In genomic region chr1:56610770-56611169, GRCh38 we compare ENCODE assay signal across 9 cellular contexts. TPM values are rescaled to one million over a fixed set of nuclear protein-coding genes. Genes with fewer than 3 reads are reported as not detected.
"Had no signal": no experiment of that assay in that cellular context is flagged by ENCODE, and none has a peak within 500 bp of the region (broad histone marks: within the 10 kb centered on the region; RNA-seq: fewer than 3 reads in every experiment).

No MANE protein-coding gene starts in this region.

RNA-seq across cellular contexts. Expression of gene PLPP3, which starts 31.4 kb away (rescaled TPM):
- total RNA-seq: activated naive CD4-positive, alpha-beta T cell treated with anti-CD3 and anti-CD28 coated beads for 36 hours; activated naive CD4-positive, alpha-beta T cell treated with anti-CD3 and anti-CD28 coated beads, Interleukin-2, amount 50 U/mL, for 72 hours; activated naive CD8-positive, alpha-beta T cell treated with anti-CD3 and anti-CD28 coated beads for 36 hours; activated T-cell treated with anti-CD3 and anti-CD28 coated beads, Interleukin-2, amount 50 U/mL, for 72 hours; activated T-helper 1 cell treated with anti-CD3 and anti-CD28 coated beads, Interleukin-12 subunit alpha, Interleukin-12 subunit beta, Interleukin-2, Interleukin-4 antibody, amounts not matched to agents 30 ng/mL and 10 ng/mL and 1 ng/mL, durations not matched to agents 14 hours and 24 hours and 36 hours; activated T-helper 17 cell treated with anti-CD3 and anti-CD28 coated beads, Interleukin-2, amount 50 U/mL, for 72 hours; activated T-helper 2 cell treated with anti-CD3 and anti-CD28 coated beads, Interferon-gamma antibody, Interleukin-2, Interleukin-4, amounts not matched to agents 10 μg/mL and 5 μg/mL and 100 μg/mL, durations not matched to agents 14 hours and 24 hours and 36 hours had no signal

RNA-seq across cellular contexts. Expression of gene PRKAA2, which starts 34.3 kb away (rescaled TPM):
- total RNA-seq: activated naive CD4-positive, alpha-beta T cell treated with anti-CD3 and anti-CD28 coated beads for 36 hours; activated naive CD8-positive, alpha-beta T cell treated with anti-CD3 and anti-CD28 coated beads, Interleukin-2, amount 10 ng/mL, durations not matched to agents 7 days and 5 days; activated T-cell treated with anti-CD3 and anti-CD28 coated beads, Interleukin-2, amount 50 U/mL, for 4 hours; activated T-cell treated with anti-CD3 and anti-CD28 coated beads, Interleukin-2, amount 50 U/mL, for 72 hours; activated T-helper 1 cell treated with anti-CD3 and anti-CD28 coated beads, Interleukin-12 subunit alpha, Interleukin-12 subunit beta, Interleukin-2, Interleukin-4 antibody, amounts not matched to agents 30 ng/mL and 10 ng/mL and 1 ng/mL, durations not matched to agents 14 hours and 24 hours and 36 hours; activated T-helper 2 cell treated with anti-CD3 and anti-CD28 coated beads, Interferon-gamma antibody, Interleukin-2, Interleukin-4, amounts not matched to agents 10 μg/mL and 5 μg/mL and 100 μg/mL, durations not matched to agents 14 hours and 24 hours and 36 hours had no signal
